13 cellular contexts compared by ENCODE assay signal in the genomic region with DNA sequence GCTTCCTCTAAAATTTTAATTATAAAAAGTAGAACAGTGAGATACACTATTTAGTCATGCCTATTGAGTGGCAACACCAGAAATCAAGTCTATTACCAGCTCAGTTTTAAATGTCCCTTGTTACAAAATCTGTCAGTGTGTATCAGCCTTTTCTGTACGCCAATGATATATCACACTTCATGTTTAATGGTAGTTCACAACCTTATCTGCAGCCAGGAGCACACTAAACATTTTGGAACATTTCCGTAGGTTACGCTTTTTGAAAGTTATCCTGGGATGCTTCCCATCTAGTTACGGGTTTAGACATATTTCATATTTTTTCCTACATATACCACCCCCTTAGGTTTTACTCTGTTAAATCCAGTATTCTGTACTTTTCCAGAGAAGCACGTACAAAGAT. TPM values are rescaled to one million over a fixed set of nuclear protein-coding genes. Genes with fewer than 3 reads are reported as not detected.
DNase-seq lines count a peak whose midpoint lies in the region; ATAC-seq, FAIRE-seq and TF ChIP-seq lines count a peak whose summit lies in the region.
"Had no signal": no experiment of that assay in that cellular context is flagged by ENCODE, and none has a peak within 500 bp of the region (broad histone marks: within the 10 kb centered on the region; RNA-seq: fewer than 3 reads in every experiment).

No MANE protein-coding gene starts in this region.

- peaks cover 35% of the 10 kb centered on the region for H3K4me1 ChIP-seq in PC-9 (replicated peaks; ENCODE audit: insufficient read depth)
- H3K4me1 ChIP-seq in H1 (replicated peaks in 1 of 4; ENCODE audit: control insufficient read depth in 3 of 4, insufficient read depth in 4 of 4, low read length in 3 of 4) = peaks cover 0 to 6% (median 0%) of the 10 kb centered on the region in 4 experiments; a peak in 3 of 7 replicates
- peaks cover 45% of the 10 kb centered on the region for H3K4me1 ChIP-seq in smooth muscle cell (ENCODE audit: low read depth)
- H3K4me1 ChIP-seq in adrenal gland (replicated peaks in 1 of 2) = peaks cover 33 to 78% of the 10 kb centered on the region in 2 donors

- H2BK20ac ChIP-seq in H1 (ENCODE audit: low read length) = no peak overlapping the region

- no peak overlapping the region for H2AFZ ChIP-seq in PC-9
- H2AFZ ChIP-seq in H1 (ENCODE audit: low read length) = no peak overlapping the region
- H2AFZ ChIP-seq in smooth muscle cell (ENCODE audit: low read depth) = no peak overlapping the region

- peaks cover 6% of the 10 kb centered on the region for H3K27me3 Mint-ChIP-seq in activated naive CD4-positive, alpha-beta T cell treated with anti-CD3 and anti-CD28 coated beads, Interleukin-2, amount 10 ng/mL, durations not matched to agents 7 days and 5 days

- H3K14ac ChIP-seq in H1 (ENCODE audit: insufficient read length) = no peak overlapping the region

- TF ChIP-seq POLR2A in H1 (IDR thresholded peaks at IDR 0.05; ENCODE audit: control extremely low read depth in 1 of 2, low read depth in 2 of 2, low read length in 2 of 2) = peak; percentile 56 to 78
- TF ChIP-seq POLR2A in adrenal gland (IDR thresholded peaks at IDR 0.05) = no peak

- TF ChIP-seq CTCF in PC-9 (conservative IDR thresholded peaks at IDR 0.05) = no peak
- no peak for TF ChIP-seq CTCF in H1 (IDR thresholded peaks at IDR 0.05; ENCODE audit: control extremely low read depth in 1 of 3, insufficient read depth in 1 of 3, low read depth in 1 of 3, low read length in 3 of 3)
- no peak for TF ChIP-seq CTCF in smooth muscle cell (IDR thresholded peaks at IDR 0.05; ENCODE audit: borderline replicate concordance, insufficient read depth, poor library complexity, severe bottlenecking)
- TF ChIP-seq CTCF in adrenal gland (IDR thresholded peaks at IDR 0.05) = no peak

- H4K91ac ChIP-seq in H1 (replicated peaks; ENCODE audit: insufficient read length, low read length) = no peak overlapping the region

- peak overlapping the region; percentile 77 for H3K4me3 Mint-ChIP-seq in activated naive CD4-positive, alpha-beta T cell treated with anti-CD3 and anti-CD28 coated beads, Interleukin-2, amount 10 ng/mL, durations not matched to agents 7 days and 5 days

- no TSS peak for BruUV-seq in PC-9 (replicated peaks; lab: Mats Ljungman, UMichigan)

- 0 out of 2 replicates have a peak overlapping the region, but pooled peaks have one; percentile 3 for H3K4me2 ChIP-seq in PC-9
- peak overlapping the region in 1 of 2 experiments; percentile 22; a peak in 1 of 4 replicates for H3K4me2 ChIP-seq in H1 (ENCODE audit: insufficient read depth in 1 of 2, low read depth in 2 of 2, low read length in 2 of 2)
- peak overlapping the region; percentile 23 for H3K4me2 ChIP-seq in smooth muscle cell

- H4K20me1 ChIP-seq in PC-9 (ENCODE audit: insufficient read depth) = peaks cover 96% of the 10 kb centered on the region
- H4K20me1 ChIP-seq in H1 (replicated peaks in 1 of 2; ENCODE audit: control insufficient read depth in 1 of 2, insufficient read depth in 2 of 2, low read length in 2 of 2) = peaks cover 32 to 50% of the 10 kb centered on the region in 2 experiments
- H4K20me1 ChIP-seq in smooth muscle cell (ENCODE audit: low read depth) = peaks cover 100% of the 10 kb centered on the region

- CTCF ChIA-PET in activated naive CD4-positive, alpha-beta T cell treated with anti-CD3 and anti-CD28 coated beads, Interleukin-2, amount 10 ng/mL, durations not matched to agents 7 days and 5 days (lab: Charles Lee) = interaction anchor here (0.6 to 5.3 kb wide), 3 partner anchors 43 to 170 kb away, joined by 4 to 52 read pairs (median 5); partner anchors contain the start of gene NFE2L3
- CTCF ChIA-PET in PC-9 (lab: Charles Lee) = interaction anchor here (0.6 to 0.7 kb wide), 5 partner anchors 12 to 966 kb away, joined by 3 to 12 read pairs (median 6); no protein-coding TSS in a partner anchor
- CTCF ChIA-PET in H1 (lab: Charles Lee; ENCODE audit: partially characterized antibody) = interaction anchor here (4.7 kb wide), 1 partner anchor 302 kb away, joined by 21 read pairs; no protein-coding TSS in a partner anchor

- no peak for TF ChIP-seq EP300 in H1 (IDR thresholded peaks at IDR 0.05; ENCODE audit: borderline replicate concordance in 1 of 2, low read depth in 2 of 2, low read length in 2 of 2)

- H4K8ac ChIP-seq in H1 (ENCODE audit: extremely low read depth, insufficient read depth, low read length) = no peak overlapping the region

- peak overlapping the region; percentile 69 for H3K27ac Mint-ChIP-seq in activated naive CD4-positive, alpha-beta T cell treated with anti-CD3 and anti-CD28 coated beads, Interleukin-2, amount 10 ng/mL, durations not matched to agents 7 days and 5 days

- no peak overlapping the region for H3K56ac ChIP-seq in H1 (replicated peaks; ENCODE audit: insufficient read length, low read depth, low read length)

- peaks cover 98% of the 10 kb centered on the region for H3F3A ChIP-seq in PC-9 (ENCODE audit: insufficient read depth, low read depth)
- H3F3A ChIP-seq in smooth muscle cell (ENCODE audit: low read depth) = peaks cover 60% of the 10 kb centered on the region

- H3K36me3 Mint-ChIP-seq in activated naive CD4-positive, alpha-beta T cell treated with anti-CD3 and anti-CD28 coated beads, Interleukin-2, amount 10 ng/mL, durations not matched to agents 7 days and 5 days = peaks cover 90% of the 10 kb centered on the region

- no peaks in the 10 kb centered on the region for H3K79me1 ChIP-seq in H1 (ENCODE audit: low read depth, low read length)

- H2BK120ac ChIP-seq in H1 (replicated peaks; ENCODE audit: low read depth, low read length) = no peak overlapping the region

- 0 out of 2 replicates have a peak overlapping the region, but pooled peaks have one; percentile 92 for H3K27ac ChIP-seq in PC-9
- no peak overlapping the region for H3K27ac ChIP-seq in H1 (ENCODE audit: low read depth, low read length)
- peak overlapping the region; percentile 7 for H3K27ac ChIP-seq in smooth muscle cell (ENCODE audit: low read depth)
- no peak overlapping the region for H3K27ac ChIP-seq in adrenal gland
- H3K27ac ChIP-seq: prostate gland, WERI-Rb-1 had no signal

- H3K79me2 ChIP-seq in PC-9 (ENCODE audit: low read depth) (peaks cover 100% of the 10 kb centered on the region), H1 (ENCODE audit: control insufficient read depth in 1 of 2, insufficient read depth in 2 of 2, low read length in 2 of 2) (peaks cover 34 to 85% of the 10 kb centered on the region in 2 experiments), smooth muscle cell (ENCODE audit: low read depth) (peaks cover 94% of the 10 kb centered on the region)

- H3K27me3 ChIP-seq in PC-9 (ENCODE audit: insufficient read depth, low read depth) (no peaks in the 10 kb centered on the region), H1 (replicated peaks in 1 of 4; ENCODE audit: control insufficient read depth in 3 of 4, extremely low read depth in 1 of 4, insufficient read depth in 3 of 4, low read length in 3 of 4) (no peaks in the 10 kb centered on the region), smooth muscle cell (ENCODE audit: low read depth) (no peaks in the 10 kb centered on the region), adrenal gland (no peaks in the 10 kb centered on the region)

- no peak overlapping the region for H2BK5ac ChIP-seq in H1 (ENCODE audit: low read depth, low read length)

- H4K5ac ChIP-seq in H1 (ENCODE audit: insufficient read length, low read depth, low read length) = no peak overlapping the region

- intact Hi-C loops in PC-9 (cut with micrococcal nuclease; ENCODE audit: unreplicated experiment) = loop anchor here (5.0 to 10.0 kb wide), 2 partner anchors 300 to 472 kb away; no protein-coding TSS in a partner anchor
- intact Hi-C loops in adrenal gland (cut with DNase I) = no loop called here

- H3K18ac ChIP-seq in H1 (ENCODE audit: extremely low read depth, low read length) = no peak overlapping the region

- H2BK12ac ChIP-seq in H1 (ENCODE audit: low read depth, low read length) = no peak overlapping the region

- TF ChIP-seq RAD21 in H1 (IDR thresholded peaks at IDR 0.05 in 1 of 2, conservative IDR thresholded peaks at IDR 0.05 in 1 of 2; ENCODE audit: low read depth in 2 of 2, low read length in 2 of 2) = no peak

- H3K9me3 Mint-ChIP-seq in activated naive CD4-positive, alpha-beta T cell treated with anti-CD3 and anti-CD28 coated beads, Interleukin-2, amount 10 ng/mL, durations not matched to agents 7 days and 5 days = no peaks in the 10 kb centered on the region

- no peak overlapping the region for H3K9ac ChIP-seq in H1 (replicated peaks in 1 of 4; ENCODE audit: extremely low read depth in 1 of 4, low read depth in 3 of 4, low read length in 3 of 4)
- no peak overlapping the region for H3K9ac ChIP-seq in smooth muscle cell (ENCODE audit: low read depth)

- no peak overlapping the region for H2AK5ac ChIP-seq in H1 (ENCODE audit: low read depth, low read length)

- H3K36me3 ChIP-seq in PC-9 (ENCODE audit: low read depth) (peaks cover 92% of the 10 kb centered on the region), H1 (ENCODE audit: control insufficient read depth in 2 of 4, insufficient read depth in 4 of 4, low read length in 3 of 4) (peaks cover 60 to 95% (median 85%) of the 10 kb centered on the region in 4 experiments), smooth muscle cell (ENCODE audit: low read depth) (peaks cover 58% of the 10 kb centered on the region), adrenal gland (replicated peaks in 1 of 2) (peaks cover 0 to 77% of the 10 kb centered on the region in 2 donors)

- no peak overlapping the region for H3K4ac ChIP-seq in H1 (replicated peaks; ENCODE audit: insufficient read length, low read depth, low read length)

- DNase-seq in activated naive CD4-positive, alpha-beta T cell treated with anti-CD3 and anti-CD28 coated beads, Interleukin-2, amount 10 ng/mL, durations not matched to agents 7 days and 5 days = no peak
- DNase-seq in activated naive CD4-positive, alpha-beta T cell treated with anti-CD3 and anti-CD28 coated beads, Interleukin-2, amount 50 U/mL, for 16 hours = no peak
- no peak for DNase-seq in PC-9
- DNase-seq in H1 (ENCODE audit: low read depth in 1 of 2, low spot score in 2 of 2) = no peak
- DNase-seq in smooth muscle cell (lab: John Stamatoyannopoulos, UW; ENCODE audit: unreplicated experiment) = no peak
- DNase-seq in adrenal gland = no peak
- no peak for DNase-seq in NCI-H226
- DNase-seq: AML-193, anterior cingulate cortex, WERI-Rb-1 had no signal

- H3K9me2 ChIP-seq in PC-9 (ENCODE audit: insufficient read depth) = no peaks in the 10 kb centered on the region

- WGBS in H1 (ENCODE audit: extremely low coverage in 1 of 2, insufficient coverage in 1 of 2, insufficient read length in 1 of 2, insufficient replicate concordance in 2 of 2, low coverage in 1 of 2, low lambda C conversion rate in 2 of 2, missing lambda C conversion rate in 1 of 2), 2 experiments = 86% methylated on average over 5 of the region's 5 CpGs; no CpG with 5 or more reads in 1 of the 2 experiments
- WGBS in smooth muscle cell (ENCODE audit: low lambda C conversion rate) = 93% methylated on average over 5 of the region's 5 CpGs
- 71 to 77% (median 74%) methylated on average over 5 of the region's 5 CpGs for WGBS in adrenal gland, 4 donors

- POLR2A ChIA-PET in PC-9 (lab: Charles Lee; ENCODE audit: unreplicated experiment) = interaction anchor here (0.5 to 0.7 kb wide), 5 partner anchors 12 to 1575 kb away, joined by 4 to 9 read pairs (median 5); no protein-coding TSS in a partner anchor
- POLR2A ChIA-PET in H1 (lab: Charles Lee; ENCODE audit: partially characterized antibody) = interaction anchor here (0.6 to 13.1 kb wide), 16 partner anchors 9 to 326 kb away, joined by 3 to 578 read pairs (median 4); partner anchors contain the start of gene NFE2L3

- peaks cover 2% of the 10 kb centered on the region; the same call in 1 of the 2 replicates for H3K23me2 ChIP-seq in H1 (ENCODE audit: low read depth, low read length)

- H2BK15ac ChIP-seq in H1 (ENCODE audit: low read length) = no peak overlapping the region

- H3K9me3 ChIP-seq in PC-9 (ENCODE audit: insufficient read depth, low read depth) (no peaks in the 10 kb centered on the region), H1 (ENCODE audit: insufficient read depth in 2 of 2, low read depth in 1 of 2, low read length in 1 of 2) (no peaks in the 10 kb centered on the region), smooth muscle cell (replicated peaks; ENCODE audit: low read depth) (no peaks in the 10 kb centered on the region), adrenal gland (replicated peaks in 1 of 3) (no peaks in the 10 kb centered on the region)
- H3K9me3 ChIP-seq: prostate gland had no signal

- H3K4me1 Mint-ChIP-seq in activated naive CD4-positive, alpha-beta T cell treated with anti-CD3 and anti-CD28 coated beads, Interleukin-2, amount 10 ng/mL, durations not matched to agents 7 days and 5 days = peaks cover 72% of the 10 kb centered on the region

- H3K4me3 ChIP-seq in PC-9 = no peak overlapping the region
- H3K4me3 ChIP-seq in H1 (ENCODE audit: extremely low read depth in 1 of 4, insufficient read depth in 2 of 4, low read depth in 3 of 4, low read length in 4 of 4) = peak overlapping the region in 1 of 4 experiments; percentile 14; a peak in 2 of 8 replicates
- no peak overlapping the region for H3K4me3 ChIP-seq in smooth muscle cell
- H3K4me3 ChIP-seq in adrenal gland = no peak overlapping the region
- H3K4me3 ChIP-seq: prostate gland had no signal

- FAIRE-seq in H1 (lab: Jason Lieb, UNC) = no peak
- FAIRE-seq: RCC 7860 had no signal

- ATAC-seq in GM21367 (IDR thresholded peaks at IDR 0.05; ENCODE audit: unreplicated experiment) = no peak

- H3K23ac ChIP-seq in H1 (ENCODE audit: insufficient read length) = no peak overlapping the region

RNA-seq across cellular contexts. Expression of gene HNRNPA2B1, which starts 5.4 kb away (rescaled TPM):
- 526 and 792 TPM in 2 replicates for total RNA-seq in PC-9 (2021)
- total RNA-seq in H1 (2021; fragmentation: NEBNext Ultra II Directional; extraction: Animal tissue kit (Norgen Biotek cat#: 25700)) = 1,232 and 1,255 TPM in 2 replicates
- 194 and 276 TPM in 2 replicates for polyA plus RNA-seq in H1 (2011; rRNA removed)
- 827 TPM for polyA plus RNA-seq in H1 (2011; cell fraction: cytosol; rRNA removed)
- polyA plus RNA-seq in H1 (2011; cell fraction: nucleus; rRNA removed) = 197 TPM
- 1,566 to 1,828 TPM (median 1,703 TPM) in 4 replicates for polyA plus RNA-seq in H1 (2012, experiment 1 of 2)
- 307 TPM for polyA plus RNA-seq in H1 (2012, experiment 2 of 2)
- 749 TPM for polyA plus RNA-seq in H1 (2013, experiment 1 of 2)
- 693 TPM for polyA plus RNA-seq in H1 (2013, experiment 2 of 2)
- polyA minus RNA-seq in H1 (2011; rRNA and poly(A)+ RNA removed) = 157 and 166 TPM in 2 replicates
- 245 TPM for polyA minus RNA-seq in H1 (2011; cell fraction: cytosol; rRNA and poly(A)+ RNA removed)
- polyA minus RNA-seq in H1 (2011; cell fraction: nucleus; rRNA and poly(A)+ RNA removed) = 224 TPM
- 158 and 173 TPM in 2 replicates for total RNA-seq in smooth muscle cell
- polyA plus RNA-seq in smooth muscle cell = 393 and 438 TPM in 2 replicates
- total RNA-seq in adrenal gland = 100 to 1,000 TPM in 7 of 8 donors, 10 to 100 TPM in 1; 98.1 to 413 (median 267) TPM
- 1,000 to 10,000 TPM in 2 of 3 donors, 100 to 1,000 TPM in 1; 987 to 1,201 (median 1,150) TPM for polyA plus RNA-seq in adrenal gland

RNA-seq across cellular contexts. Expression of gene CBX3, which starts 6.4 kb away (rescaled TPM):
- 282 and 308 TPM in 2 replicates for total RNA-seq in PC-9 (2021)
- total RNA-seq in H1 (2021; fragmentation: NEBNext Ultra II Directional; extraction: Animal tissue kit (Norgen Biotek cat#: 25700)) = 252 and 258 TPM in 2 replicates
- 48.7 and 71.3 TPM in 2 replicates for polyA plus RNA-seq in H1 (2011; rRNA removed)
- polyA plus RNA-seq in H1 (2011; cell fraction: cytosol; rRNA removed) = 108 TPM
- polyA plus RNA-seq in H1 (2011; cell fraction: nucleus; rRNA removed) = 30.8 TPM
- polyA plus RNA-seq in H1 (2012, experiment 1 of 2) = 126 to 242 TPM (median 134 TPM) in 4 replicates
- polyA plus RNA-seq in H1 (2012, experiment 2 of 2) = 21.1 TPM
- polyA plus RNA-seq in H1 (2013, experiment 1 of 2) = 208 TPM
- polyA plus RNA-seq in H1 (2013, experiment 2 of 2) = 214 TPM
- polyA minus RNA-seq in H1 (2011; rRNA and poly(A)+ RNA removed) = 30.5 and 38.3 TPM in 2 replicates
- polyA minus RNA-seq in H1 (2011; cell fraction: cytosol; rRNA and poly(A)+ RNA removed) = 47.8 TPM
- 130 TPM for polyA minus RNA-seq in H1 (2011; cell fraction: nucleus; rRNA and poly(A)+ RNA removed)
- total RNA-seq in smooth muscle cell = 156 and 181 TPM in 2 replicates
- polyA plus RNA-seq in smooth muscle cell = 118 and 119 TPM in 2 replicates
- total RNA-seq in adrenal gland = 100 to 1,000 TPM in 4 of 8 donors, 10 to 100 TPM in 4; 35.2 to 164 (median 87.8) TPM
- polyA plus RNA-seq in adrenal gland = 100 to 1,000 TPM in 1 of 3 donors, 10 to 100 TPM in 2; 67.4 to 203 (median 74.1) TPM

RNA-seq across cellular contexts. Expression of gene NFE2L3, which starts 43.2 kb away (rescaled TPM):
- total RNA-seq in PC-9 (2021) (44.2 and 49.1 TPM in 2 replicates), smooth muscle cell (5.5 and 5.6 TPM in 2 replicates), adrenal gland (1 to 10 TPM in 4 of 8 donors, under 1 TPM in 4; 0.16 to 4.0 (median 0.96) TPM)
- total RNA-seq in H1 (2021; fragmentation: NEBNext Ultra II Directional; extraction: Animal tissue kit (Norgen Biotek cat#: 25700)) = 62.6 and 64.9 TPM in 2 replicates
- polyA plus RNA-seq in H1 (2011; rRNA removed) (27.6 and 76.5 TPM in 2 replicates), smooth muscle cell (2.4 and 6.2 TPM in 2 replicates), adrenal gland (under 1 TPM; 0.48 to 0.77 (median 0.60) TPM)
- polyA plus RNA-seq in H1 (2011; cell fraction: cytosol; rRNA removed) = 39.6 TPM
- 19.2 TPM for polyA plus RNA-seq in H1 (2011; cell fraction: nucleus; rRNA removed)
- polyA plus RNA-seq in H1 (2012, experiment 1 of 2) = 35.5 to 56.0 TPM (median 45.7 TPM) in 4 replicates
- polyA plus RNA-seq in H1 (2012, experiment 2 of 2) = 14.2 TPM
- polyA plus RNA-seq in H1 (2013, experiment 1 of 2) = 169 TPM
- 181 TPM for polyA plus RNA-seq in H1 (2013, experiment 2 of 2)
- 35.9 and 101 TPM in 2 replicates for polyA minus RNA-seq in H1 (2011; rRNA and poly(A)+ RNA removed)
- 22.8 TPM for polyA minus RNA-seq in H1 (2011; cell fraction: cytosol; rRNA and poly(A)+ RNA removed)
- polyA minus RNA-seq in H1 (2011; cell fraction: nucleus; rRNA and poly(A)+ RNA removed) = 35.1 TPM

Comparison
In these comparisons a context has a peak if more than half of its experiments do, and no peak if none do; other contexts are left out.
1. H3K27ac ChIP-seq: peak in PC-9 (single experiment) and smooth muscle cell (single experiment); none in H1 (single experiment) and adrenal gland (0 of 5).
2. POLR2A ChIP-seq: peak in H1 (2 of 2); none in adrenal gland (0 of 2).